In genomic region chr10:97498076-97498840, GRCh38 we compare ENCODE assay signal across 1 cellular context.
TF ChIP-seq lines count a peak whose summit lies in the region.

MMS19 (minus strand) TSS chr10:97498422; CDS start chr10:97498384, 38 bp downstream.

TF ChIP-seq in HEK293, 187 proteins besides CTCF, POLR2A, EP300 and RAD21 (continued from another document and continues in another):
- TF ChIP-seq ZNF169 (tag by site-specific recombination; IDR thresholded peaks at IDR 0.05) (no peak), ZNF239 (tag by site-specific recombination; IDR thresholded peaks at IDR 0.05) (no peak), ZNF24 (tag by site-specific recombination; IDR thresholded peaks at IDR 0.05) (no peak), ZNF548 (tag by site-specific recombination; IDR thresholded peaks at IDR 0.05) (no peak), ZNF155 (tag by site-specific recombination; IDR thresholded peaks at IDR 0.05) (no peak), ZNF621 (tag by site-specific recombination; IDR thresholded peaks at IDR 0.05) (no peak), ZNF654 (tag by site-specific recombination; IDR thresholded peaks at IDR 0.05; ENCODE audit: low read depth) (no peak), MZF1 (tag by site-specific recombination; IDR thresholded peaks at IDR 0.05; ENCODE audit: borderline replicate concordance) (no peak), KLF16 (tag by site-specific recombination; IDR thresholded peaks at IDR 0.05) (peak; percentile 16), ZNF341 (tag by site-specific recombination; IDR thresholded peaks at IDR 0.05; ENCODE audit: low read depth) (peak; percentile 77), PATZ1 (tag by site-specific recombination; IDR thresholded peaks at IDR 0.05) (peak; percentile 64; the same call in 1 of the 2 replicates), ZNF792 (tag by site-specific recombination; IDR thresholded peaks at IDR 0.05) (no peak), ZNF112 (tag by site-specific recombination; IDR thresholded peaks at IDR 0.05) (no peak), ZNF292 (tag by site-specific recombination; IDR thresholded peaks at IDR 0.05; ENCODE audit: borderline replicate concordance, low read depth) (no peak), ZNF121 (tag by site-specific recombination; IDR thresholded peaks at IDR 0.05) (no peak), KLF17 (tag by site-specific recombination; IDR thresholded peaks at IDR 0.05) (peak; percentile 40; the same call in 1 of the 2 replicates), ZNF639 (tag by site-specific recombination; IDR thresholded peaks at IDR 0.05) (no peak; the same call in 1 of the 2 replicates), GLI4 (tag by site-specific recombination; IDR thresholded peaks at IDR 0.05) (no peak), KLF9 (tag by site-specific recombination; IDR thresholded peaks at IDR 0.05; ENCODE audit: low read depth) (peak; percentile 92), ZFP69B (tag by site-specific recombination; IDR thresholded peaks at IDR 0.05) (peak; percentile 61; the same call in 1 of the 2 replicates), ZBTB21 (tag by site-specific recombination; IDR thresholded peaks at IDR 0.05) (no peak), ZNF248 (tag by site-specific recombination; IDR thresholded peaks at IDR 0.05) (no peak), ZNF626 (tag by site-specific recombination; IDR thresholded peaks at IDR 0.05) (no peak), ZSCAN30 (tag by site-specific recombination; IDR thresholded peaks at IDR 0.05) (peak; percentile 77), ZNF223 (tag by site-specific recombination; IDR thresholded peaks at IDR 0.05) (no peak), ZNF174 (tag by site-specific recombination; IDR thresholded peaks at IDR 0.05) (no peak), PRDM6 (tag by site-specific recombination; IDR thresholded peaks at IDR 0.05) (no peak), ZNF202 (tag by site-specific recombination; IDR thresholded peaks at IDR 0.05; ENCODE audit: borderline replicate concordance) (no peak), ZNF433 (tag by site-specific recombination; IDR thresholded peaks at IDR 0.05; ENCODE audit: low read depth) (no peak), ZBTB7A (tag by site-specific recombination; IDR thresholded peaks at IDR 0.05; ENCODE audit: low read depth) (no peak), ZNF133 (tag by site-specific recombination; IDR thresholded peaks at IDR 0.05) (no peak), ZNF354C (tag by site-specific recombination; IDR thresholded peaks at IDR 0.05; ENCODE audit: borderline replicate concordance, low read depth) (no peak), TRIM28 (IDR thresholded peaks at IDR 0.05; ENCODE audit: borderline replicate concordance, low read length) (no peak), ELK4 (IDR thresholded peaks at IDR 0.05; ENCODE audit: borderline replicate concordance, low read depth, low read length) (no peak), ZNF184 (tag by site-specific recombination; IDR thresholded peaks at IDR 0.05) (no peak), ZNF114 (tag by site-specific recombination; IDR thresholded peaks at IDR 0.05) (no peak), KLF1 (tag by site-specific recombination; IDR thresholded peaks at IDR 0.05) (peak; percentile 85), GLIS2 (tag by site-specific recombination; IDR thresholded peaks at IDR 0.05) (no peak; the same call in 1 of the 2 replicates), ZSCAN18 (tag by site-specific recombination; IDR thresholded peaks at IDR 0.05) (no peak), ZNF660 (tag by site-specific recombination; IDR thresholded peaks at IDR 0.05) (no peak), ZNF18 (tag by site-specific recombination; IDR thresholded peaks at IDR 0.05) (no peak), ZBTB17 (tag by site-specific recombination; IDR thresholded peaks at IDR 0.05) (peak; percentile 85), ZNF473 (tag by site-specific recombination; IDR thresholded peaks at IDR 0.05) (no peak), ZBTB8A (tag by site-specific recombination; IDR thresholded peaks at IDR 0.05) (peak; percentile 100), SP3 (tag by site-specific recombination; IDR thresholded peaks at IDR 0.05) (peak; percentile 94), ZNF37A (tag by site-specific recombination; IDR thresholded peaks at IDR 0.05) (no peak), ZNF175 (tag by site-specific recombination; IDR thresholded peaks at IDR 0.05) (no peak), PRDM1 (tag by site-specific recombination; IDR thresholded peaks at IDR 0.05) (no peak), ZNF362 (tag by site-specific recombination; IDR thresholded peaks at IDR 0.05) (no peak), SP2 (tag by site-specific recombination; IDR thresholded peaks at IDR 0.05) (peak; percentile 95), ZSCAN16 (tag by site-specific recombination; IDR thresholded peaks at IDR 0.05) (0 out of 2 replicates have a peak, but pooled peaks have one; percentile 61), ZNF658 (tag by site-specific recombination; IDR thresholded peaks at IDR 0.05) (no peak), ZNF26 (tag by site-specific recombination; IDR thresholded peaks at IDR 0.05) (no peak), ZNF76 (tag by site-specific recombination; IDR thresholded peaks at IDR 0.05; ENCODE audit: borderline replicate concordance, low read depth) (0 out of 2 replicates have a peak, but pooled peaks have one; percentile 60), ZNF48 (tag by site-specific recombination; IDR thresholded peaks at IDR 0.05) (no peak), ZNF610 (tag by site-specific recombination; IDR thresholded peaks at IDR 0.05; ENCODE audit: borderline replicate concordance) (peak; percentile 82), ZNF449 (tag by site-specific recombination; IDR thresholded peaks at IDR 0.05) (no peak), ZNF596 (tag by site-specific recombination; IDR thresholded peaks at IDR 0.05) (no peak), KLF7 (tag by site-specific recombination; IDR thresholded peaks at IDR 0.05; ENCODE audit: borderline replicate concordance) (peak; percentile 15; the same call in 1 of the 2 replicates), BCL11A (tag by site-specific recombination; IDR thresholded peaks at IDR 0.05; ENCODE audit: low read depth) (peak; percentile 25; the same call in 1 of the 2 replicates)
